Comparison of ENCODE assay signal across 1 cellular context in the genomic region with DNA sequence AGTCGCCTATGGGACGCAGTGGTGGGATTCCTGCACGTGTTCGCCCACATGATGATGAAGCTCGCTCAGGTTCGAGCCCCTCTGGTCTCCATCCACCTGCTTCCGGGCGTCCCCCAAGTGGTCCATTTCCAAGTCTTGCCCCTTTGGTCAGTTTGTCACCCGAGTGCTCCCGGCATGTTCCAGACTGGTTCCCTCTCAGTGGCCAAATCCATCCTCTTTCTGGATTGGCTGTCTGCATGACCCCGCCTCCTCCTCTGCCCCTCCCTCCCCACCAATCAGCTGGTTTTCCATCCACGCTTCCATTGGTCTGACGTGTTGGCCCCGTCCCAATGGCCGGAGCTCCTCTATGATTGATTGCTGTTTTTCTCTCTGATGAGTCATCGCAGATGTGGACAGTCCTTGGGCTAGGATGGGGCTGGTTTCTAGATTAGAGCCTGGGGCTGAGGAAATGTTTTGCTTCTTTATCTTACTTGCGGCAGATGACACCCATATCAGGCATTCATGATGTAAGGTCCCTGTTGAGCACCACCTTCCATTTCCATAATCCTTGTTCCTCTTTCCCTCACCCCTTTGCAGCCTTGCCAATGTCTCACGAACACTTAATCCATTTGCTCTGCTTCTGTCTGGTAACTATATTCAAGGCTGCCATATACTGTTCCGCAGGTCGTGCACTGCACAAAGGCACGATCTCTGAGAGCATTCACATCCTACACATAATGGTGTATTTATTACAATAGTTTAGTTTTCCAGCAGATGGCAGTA.
TF ChIP-seq lines count a peak whose summit lies in the region.

No MANE protein-coding gene starts in this region.

TF ChIP-seq in SK-N-SH, 30 proteins besides CTCF, POLR2A, EP300 and RAD21 (continued from another document):
- TF ChIP-seq, protein P1, sequence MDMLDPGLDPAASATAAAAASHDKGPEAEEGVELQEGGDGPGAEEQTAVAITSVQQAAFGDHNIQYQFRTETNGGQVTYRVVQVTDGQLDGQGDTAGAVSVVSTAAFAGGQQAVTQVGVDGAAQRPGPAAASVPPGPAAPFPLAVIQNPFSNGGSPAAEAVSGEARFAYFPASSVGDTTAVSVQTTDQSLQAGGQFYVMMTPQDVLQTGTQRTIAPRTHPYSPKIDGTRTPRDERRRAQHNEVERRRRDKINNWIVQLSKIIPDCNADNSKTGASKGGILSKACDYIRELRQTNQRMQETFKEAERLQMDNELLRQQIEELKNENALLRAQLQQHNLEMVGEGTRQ (IDR thresholded peaks at IDR 0.05; ENCODE audit: borderline replicate concordance, low read depth, low read length): 0 out of 2 replicates have a peak, but pooled peaks have one; percentile 3
- TF ChIP-seq FOXM1 (IDR thresholded peaks at IDR 0.05; ENCODE audit: low read depth) (no peak), FOXJ3 (CRISPR knock-in tag; IDR thresholded peaks at IDR 0.05) (peak; percentile 71; the same call in 1 of the 2 replicates), MAX (IDR thresholded peaks at IDR 0.05; ENCODE audit: low read depth) (peak; percentile 83), RXRA (IDR thresholded peaks at IDR 0.05; ENCODE audit: borderline replicate concordance, low read depth) (no peak), GATA2 (CRISPR knock-in tag; IDR thresholded peaks at IDR 0.05) (no peak), SIN3A (IDR thresholded peaks at IDR 0.05; ENCODE audit: borderline replicate concordance, low read depth, low read length) (no peak), JUND (IDR thresholded peaks at IDR 0.05) (peak; percentile 95), POLR2AphosphoS5 (IDR thresholded peaks at IDR 0.05; ENCODE audit: low read depth, low read length) (peak; percentile 83), MEF2A (IDR thresholded peaks at IDR 0.05; ENCODE audit: borderline replicate concordance, low read depth) (no peak), FOSL2 (IDR thresholded peaks at IDR 0.05; ENCODE audit: borderline replicate concordance, low read depth) (peak; percentile 97), NFIC (IDR thresholded peaks at IDR 0.05; ENCODE audit: borderline replicate concordance) (peak; percentile 52; the same call in 1 of the 2 replicates)
- TF ChIP-seq, protein P2, sequence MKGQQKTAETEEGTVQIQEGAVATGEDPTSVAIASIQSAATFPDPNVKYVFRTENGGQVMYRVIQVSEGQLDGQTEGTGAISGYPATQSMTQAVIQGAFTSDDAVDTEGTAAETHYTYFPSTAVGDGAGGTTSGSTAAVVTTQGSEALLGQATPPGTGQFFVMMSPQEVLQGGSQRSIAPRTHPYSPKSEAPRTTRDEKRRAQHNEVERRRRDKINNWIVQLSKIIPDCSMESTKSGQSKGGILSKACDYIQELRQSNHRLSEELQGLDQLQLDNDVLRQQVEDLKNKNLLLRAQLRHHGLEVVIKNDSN (IDR thresholded peaks at IDR 0.05; ENCODE audit: borderline replicate concordance, low read depth): peak; percentile 62; the same call in 1 of the 2 replicates
- TF ChIP-seq, protein P3, sequence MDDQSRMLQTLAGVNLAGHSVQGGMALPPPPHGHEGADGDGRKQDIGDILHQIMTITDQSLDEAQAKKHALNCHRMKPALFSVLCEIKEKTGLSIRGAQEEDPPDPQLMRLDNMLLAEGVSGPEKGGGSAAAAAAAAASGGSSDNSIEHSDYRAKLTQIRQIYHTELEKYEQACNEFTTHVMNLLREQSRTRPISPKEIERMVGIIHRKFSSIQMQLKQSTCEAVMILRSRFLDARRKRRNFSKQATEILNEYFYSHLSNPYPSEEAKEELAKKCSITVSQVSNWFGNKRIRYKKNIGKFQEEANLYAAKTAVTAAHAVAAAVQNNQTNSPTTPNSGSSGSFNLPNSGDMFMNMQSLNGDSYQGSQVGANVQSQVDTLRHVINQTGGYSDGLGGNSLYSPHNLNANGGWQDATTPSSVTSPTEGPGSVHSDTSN (IDR thresholded peaks at IDR 0.05): peak; percentile 99
